Comparison of ENCODE assay signal across 9 cellular contexts in genomic region chr1:200207711-200208126, GRCh38.
DNase-seq lines count a peak whose midpoint lies in the region; ATAC-seq lines count a peak whose summit lies in the region.
"Had no signal": no experiment of that assay in that cellular context is flagged by ENCODE, and none has a peak within 500 bp of the region (broad histone marks: within the 10 kb centered on the region; RNA-seq: fewer than 3 reads in every experiment).

No MANE protein-coding gene starts in this region.

- DNase-seq in NCI-H226: peak; percentile 61
- no peak for DNase-seq in neuronal stem cell (ENCODE audit: low spot score)
- no peak for DNase-seq in activated CD4-positive, alpha-beta memory T cell treated with anti-CD3 and anti-CD28 coated beads, Interleukin-2, amount 10 ng/mL, durations not matched to agents 7 days and 5 days
- DNase-seq in Ammon's horn (ENCODE audit: low spot score): no peak
- DNase-seq in C1 segment of cervical spinal cord (lab: John Stamatoyannopoulos, UW): no peak
- DNase-seq: GOT3 had no signal

- no peak overlapping the region for H4K8ac ChIP-seq in neuronal stem cell (ENCODE audit: low read depth, low read length)

- no peaks in the 10 kb centered on the region for H3K4me1 ChIP-seq in neuronal stem cell (ENCODE audit: control insufficient read depth in 2 of 2, insufficient read depth in 1 of 2, low read depth in 1 of 2, low read length in 2 of 2)

- WGBS in neuronal stem cell (ENCODE audit: extremely low coverage in 2 of 2, insufficient read length in 2 of 2, insufficient replicate concordance in 1 of 2), 2 donors: no CpG with 5 or more reads among the region's 6 CpGs

- H3K4ac ChIP-seq in neuronal stem cell (ENCODE audit: low read length): no peak overlapping the region

- no peaks in the 10 kb centered on the region for H3K36me3 ChIP-seq in neuronal stem cell (replicated peaks in 1 of 2; ENCODE audit: control insufficient read depth in 2 of 2, insufficient read depth in 2 of 2, low read length in 2 of 2)

- no peak overlapping the region for H3K27ac ChIP-seq in neuronal stem cell (replicated peaks; ENCODE audit: low read length)
- H3K27ac ChIP-seq: skin epidermis had no signal

- H2BK12ac ChIP-seq in neuronal stem cell (ENCODE audit: low read length): no peak overlapping the region

- no peak overlapping the region for H3K14ac ChIP-seq in neuronal stem cell (ENCODE audit: low read length)

- peak; percentile 94 for ATAC-seq in GM19035 (IDR thresholded peaks at IDR 0.05; ENCODE audit: unreplicated experiment)
- peak; percentile 78 for ATAC-seq in HG02840 (IDR thresholded peaks at IDR 0.05; ENCODE audit: low FRiP score, unreplicated experiment)

- H3K9me3 ChIP-seq in neuronal stem cell (replicated peaks in 1 of 2; ENCODE audit: control insufficient read depth in 2 of 2, insufficient read depth in 1 of 2, low read depth in 1 of 2, low read length in 2 of 2): no peaks in the 10 kb centered on the region

- no peak overlapping the region for H3K18ac ChIP-seq in neuronal stem cell (ENCODE audit: low read length)

- no peak overlapping the region for H3K4me3 Mint-ChIP-seq in activated CD4-positive, alpha-beta memory T cell treated with anti-CD3 and anti-CD28 coated beads, Interleukin-2, amount 10 ng/mL, durations not matched to agents 7 days and 5 days

- peaks cover under 1% of the 10 kb centered on the region for H3K9me3 Mint-ChIP-seq in activated CD4-positive, alpha-beta memory T cell treated with anti-CD3 and anti-CD28 coated beads, Interleukin-2, amount 10 ng/mL, durations not matched to agents 7 days and 5 days

- peak overlapping the region; percentile 32 for H2AFZ ChIP-seq in neuronal stem cell (ENCODE audit: low read length)

- H3K36me3 Mint-ChIP-seq in activated CD4-positive, alpha-beta memory T cell treated with anti-CD3 and anti-CD28 coated beads, Interleukin-2, amount 10 ng/mL, durations not matched to agents 7 days and 5 days (ENCODE audit: low read depth): no peaks in the 10 kb centered on the region

- no peaks in the 10 kb centered on the region for H3K79me1 ChIP-seq in neuronal stem cell (ENCODE audit: low read depth, low read length)

- no peak overlapping the region for H3K4me2 ChIP-seq in neuronal stem cell (ENCODE audit: insufficient read depth, low read length, poor library complexity, severe bottlenecking)

- no peaks in the 10 kb centered on the region for H3K27me3 ChIP-seq in neuronal stem cell (ENCODE audit: control insufficient read depth in 3 of 3, insufficient read depth in 3 of 3, low read depth in 1 of 3, low read length in 3 of 3)

- POLR2A ChIA-PET in activated CD4-positive, alpha-beta memory T cell treated with anti-CD3 and anti-CD28 coated beads, Interleukin-2, amount 10 ng/mL, durations not matched to agents 7 days and 5 days (lab: Charles Lee): interaction anchor here (0.7 kb wide), 1 partner anchor 178 kb away, joined by 3 read pairs; no protein-coding TSS in a partner anchor

- H3K4me1 Mint-ChIP-seq in activated CD4-positive, alpha-beta memory T cell treated with anti-CD3 and anti-CD28 coated beads, Interleukin-2, amount 10 ng/mL, durations not matched to agents 7 days and 5 days: peaks cover 2% of the 10 kb centered on the region

- CTCF ChIA-PET in activated CD4-positive, alpha-beta memory T cell treated with anti-CD3 and anti-CD28 coated beads, Interleukin-2, amount 10 ng/mL, durations not matched to agents 7 days and 5 days (lab: Charles Lee): no interaction called here

- no peak overlapping the region for H2AK5ac ChIP-seq in neuronal stem cell (ENCODE audit: low read depth, low read length)

- no peak overlapping the region for H2BK120ac ChIP-seq in neuronal stem cell (ENCODE audit: low read depth, low read length)

- H4K91ac ChIP-seq in neuronal stem cell (ENCODE audit: low read depth, low read length, poor library complexity): no peak overlapping the region

- no peak overlapping the region for H3K27ac Mint-ChIP-seq in activated CD4-positive, alpha-beta memory T cell treated with anti-CD3 and anti-CD28 coated beads, Interleukin-2, amount 10 ng/mL, durations not matched to agents 7 days and 5 days

- no peak overlapping the region for H3K4me3 ChIP-seq in neuronal stem cell (ENCODE audit: low read length in 2 of 2)
- H3K4me3 ChIP-seq: skin epidermis had no signal

- no peak overlapping the region for H2BK5ac ChIP-seq in neuronal stem cell (ENCODE audit: low read length)

- no peak overlapping the region for H3K23ac ChIP-seq in neuronal stem cell (ENCODE audit: low read depth, low read length, poor library complexity)

- H3K27me3 Mint-ChIP-seq in activated CD4-positive, alpha-beta memory T cell treated with anti-CD3 and anti-CD28 coated beads, Interleukin-2, amount 10 ng/mL, durations not matched to agents 7 days and 5 days: peaks cover 19% of the 10 kb centered on the region

- H3K9ac ChIP-seq in neuronal stem cell (ENCODE audit: low read depth, low read length, poor library complexity): no peak overlapping the region

- H2BK15ac ChIP-seq in neuronal stem cell (ENCODE audit: low read length): no peak overlapping the region
